In genomic region chrX:20515841-20516461, GRCh38 we compare ENCODE assay signal across 8 cellular contexts.
DNase-seq lines count a peak whose midpoint lies in the region; ATAC-seq and TF ChIP-seq lines count a peak whose summit lies in the region.

No MANE protein-coding gene starts in this region.

- peak overlapping the region; percentile 80 for H3K27ac Mint-ChIP-seq in chondrocyte (ENCODE audit: unreplicated experiment)

- H3K27me3 Mint-ChIP-seq in chondrocyte (ENCODE audit: low read depth) = no peaks in the 10 kb centered on the region

- H3K36me3 Mint-ChIP-seq in chondrocyte (ENCODE audit: low read depth) = no peaks in the 10 kb centered on the region

- H3K36me3 ChIP-seq in heart left ventricle = no peaks in the 10 kb centered on the region

- ATAC-seq in heart left ventricle (peak in 3 of 4 donors; percentile 45 to 78 (median 73)), HG02852 (IDR thresholded peaks at IDR 0.05; ENCODE audit: unreplicated experiment) (peak; percentile 98)

- WGBS in heart left ventricle, 4 donors = 25 to 52% (median 43%) methylated on average over 1 of the region's 1 CpG

- TF ChIP-seq CTCF in heart left ventricle (IDR thresholded peaks at IDR 0.05) = no peak
- no peak for TF ChIP-seq CTCF in chondrocyte (IDR thresholded peaks at IDR 0.05)
- no peak for TF ChIP-seq CTCF in retinal pigment epithelial cell (conservative IDR thresholded peaks at IDR 0.05; ENCODE audit: low read depth, low read length)

- DNase-seq in heart left ventricle (no peak), cardiac septum (ENCODE audit: low spot score) (no peak), NOMO-1 (lab: John Stamatoyannopoulos, UW; ENCODE audit: unreplicated experiment in 2 of 2) (peak; percentile 89 to 94), chondrocyte (ENCODE audit: low spot score) (no peak), retinal pigment epithelial cell (ENCODE audit: low read depth) (peak; percentile 87), NCI-H2107 (lab: John Stamatoyannopoulos, UW) (no peak)
- DNase-seq in stimulated activated naive CD4-positive, alpha-beta T cell treated with Interleukin-2 at 50 U/mL for 16 hours (lab: John Stamatoyannopoulos, UW) = no peak

- intact Hi-C loops in heart left ventricle (cut with DNase I) = no loop called here
- intact Hi-C loops in cardiac septum (cut with DNase I) = no loop called here

- peak overlapping the region in 1 of 12 donors; percentile 11 for H3K27ac ChIP-seq in heart left ventricle

- peaks cover 0 to 7% (median 0%) of the 10 kb centered on the region in 9 donors for H3K27me3 ChIP-seq in heart left ventricle

- H3K4me3 Mint-ChIP-seq in chondrocyte (ENCODE audit: unreplicated experiment) = no peak overlapping the region

- TF ChIP-seq POLR2A in heart left ventricle (IDR thresholded peaks at IDR 0.05) = no peak

- H3K4me3 ChIP-seq in heart left ventricle = no peak overlapping the region
- H3K4me3 ChIP-seq in retinal pigment epithelial cell (ENCODE audit: low read length) = no peak overlapping the region

- H3K4me1 Mint-ChIP-seq in chondrocyte (ENCODE audit: low read depth) = peaks cover 37% of the 10 kb centered on the region

- peaks cover 4% of the 10 kb centered on the region for H3K9me3 Mint-ChIP-seq in chondrocyte (ENCODE audit: low read depth)

- H3K9me3 ChIP-seq in heart left ventricle = no peaks in the 10 kb centered on the region

- H3K4me1 ChIP-seq in heart left ventricle = peaks cover 0 to 13% (median 0%) of the 10 kb centered on the region in 12 donors

Comparison
In these comparisons a context has a peak if more than half of its experiments do, and no peak if none do; other contexts are left out.
1. DNase-seq: peak in NOMO-1 (2 of 2) and retinal pigment epithelial cell (single experiment); none in heart left ventricle (0 of 5), cardiac septum (single experiment), chondrocyte (single experiment), NCI-H2107 (single experiment) and stimulated activated naive CD4-positive, alpha-beta T cell treated with Interleukin-2 at 50 U/mL for 16 hours (single experiment).